ENCODE assay signal across 8 cellular contexts in genomic region chr16:87635541-87636049, GRCh38. TPM values are rescaled to one million over a fixed set of nuclear protein-coding genes. Genes with fewer than 3 reads are reported as not detected.
DNase-seq lines count a peak whose midpoint lies in the region; ATAC-seq and TF ChIP-seq lines count a peak whose summit lies in the region.

No MANE protein-coding gene starts in this region.

- TF ChIP-seq CTCF in KMS-11 (conservative IDR thresholded peaks at IDR 0.05; ENCODE audit: low read depth, low read length), result peak; percentile 75
- peak in 3 of 4 experiments; percentile 36 to 55 (median 45) for TF ChIP-seq CTCF in prostate gland (IDR thresholded peaks at IDR 0.05)

- H3K4me2 ChIP-seq in KMS-11, result peak overlapping the region; percentile 57

- no peak overlapping the region for H3K4me3 ChIP-seq in KMS-11 (IDR thresholded peaks at IDR 0.05; ENCODE audit: insufficient read depth, low read depth, low read length)
- H3K4me3 ChIP-seq in prostate gland, result no peak overlapping the region

- H3K9me3 ChIP-seq in prostate gland, result no peaks in the 10 kb centered on the region

- H3K4me1 ChIP-seq in KMS-11 (ENCODE audit: low read depth, poor library complexity, severe bottlenecking), result no peaks in the 10 kb centered on the region
- H3K4me1 ChIP-seq in prostate gland (replicated peaks), result no peaks in the 10 kb centered on the region

- H3K9ac ChIP-seq in KMS-11, result no peak overlapping the region; the same call in 1 of the 2 replicates

- no peak for ATAC-seq in HG03354 (IDR thresholded peaks at IDR 0.05; ENCODE audit: poor library complexity, severe bottlenecking, unreplicated experiment)

- H3K27me3 ChIP-seq in KMS-11 (ENCODE audit: insufficient read depth, low read depth) (peaks cover 78% of the 10 kb centered on the region), prostate gland (replicated peaks; ENCODE audit: insufficient read depth) (peaks cover 8% of the 10 kb centered on the region)

- intact Hi-C loops in prostate gland (cut with DNase I), result loop anchor here (5.0 kb wide), 2 partner anchors 48 to 218 kb away; no protein-coding TSS in a partner anchor

- H3K27ac ChIP-seq in KMS-11 (no peak overlapping the region), prostate gland (no peak overlapping the region)

- H2AFZ ChIP-seq in KMS-11 (ENCODE audit: low read depth), result peak overlapping the region; percentile 90

- DNase-seq in DMS153 treated with DMSO at 0.1 percent for 48 hours (lab: John Stamatoyannopoulos, UW; ENCODE audit: unreplicated experiment) (peak; percentile 51), SKM-1 (lab: John Stamatoyannopoulos, UW; ENCODE audit: unreplicated experiment) (peak; percentile 17), globus pallidus (ENCODE audit: low spot score) (peak; percentile 26), prostate gland (ENCODE audit: low spot score) (peak; percentile 13), ureter (ENCODE audit: low spot score) (peak; percentile 68)
- peak; percentile 72 for DNase-seq in activated naive CD4-positive, alpha-beta T cell treated with Interleukin-2 at 50 U/mL for 16 hours

- H3K79me2 ChIP-seq in KMS-11 (ENCODE audit: insufficient read depth, low read depth), result no peaks in the 10 kb centered on the region

- H3K36me3 ChIP-seq in KMS-11 (ENCODE audit: insufficient read depth) (no peaks in the 10 kb centered on the region), prostate gland (no peaks in the 10 kb centered on the region)

- WGBS in prostate gland, result 7% methylated on average over 13 of the region's 23 CpGs

- TF ChIP-seq POLR2A in prostate gland (IDR thresholded peaks at IDR 0.05), result no peak

- H4K20me1 ChIP-seq in KMS-11 (ENCODE audit: insufficient read depth), result no peaks in the 10 kb centered on the region

RNA-seq across cellular contexts. Expression of gene JPH3, which starts 33.3 kb away (rescaled TPM):
- total RNA-seq in prostate gland, result 1 to 10 TPM; 1.0 to 6.1 TPM
- total RNA-seq in ureter, result 0.91 TPM

Comparison
In these comparisons a context has a peak if more than half of its experiments do, and no peak if none do; other contexts are left out.
1. DNase-seq: peak in every context shown above with its lines; median percentile 72 in activated naive CD4-positive, alpha-beta T cell treated with Interleukin-2 at 50 U/mL for 16 hours; 68 in ureter; 51 in DMS153 treated with DMSO at 0.1 percent for 48 hours; 26 in globus pallidus; 17 in SKM-1; 13 in prostate gland.